ENCODE assay signal across 8 cellular contexts in the genomic region with DNA sequence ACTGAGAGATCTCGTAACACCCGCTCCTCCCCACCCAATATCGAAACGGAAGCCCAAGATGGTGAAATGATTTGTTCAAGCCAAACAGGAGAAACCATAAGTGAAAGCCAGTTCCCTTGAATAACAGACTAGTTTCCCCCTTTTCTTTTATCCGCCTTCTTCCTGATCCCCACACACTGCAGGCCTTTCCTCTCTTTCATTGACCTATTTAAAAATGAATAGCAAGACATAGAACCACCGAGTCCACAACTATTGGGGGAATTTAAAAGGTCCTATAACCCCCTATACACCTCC. TPM values are rescaled to one million over a fixed set of nuclear protein-coding genes. Genes with fewer than 3 reads are reported as not detected.
DNase-seq lines count a peak whose midpoint lies in the region; ATAC-seq lines count a peak whose summit lies in the region.

No MANE protein-coding gene starts in this region.

- H3K27me3 ChIP-seq in layer of hippocampus (ENCODE audit: control insufficient read depth, insufficient read depth, low read length) (no peaks in the 10 kb centered on the region), thymus (ENCODE audit: control insufficient read depth, insufficient read depth) (no peaks in the 10 kb centered on the region)

- H3K27ac Mint-ChIP-seq in activated CD8-positive, alpha-beta memory T cell treated with anti-CD3 and anti-CD28 coated beads, Interleukin-2, amount 10 ng/mL, durations not matched to agents 7 days and 5 days: peak overlapping the region; percentile 97
- H3K27ac Mint-ChIP-seq in activated naive CD8-positive, alpha-beta T cell treated with anti-CD3 and anti-CD28 coated beads, Interleukin-2, amount 50 U/mL, for 24 hours: peak overlapping the region; percentile 99

- H3K27me3 Mint-ChIP-seq in activated CD8-positive, alpha-beta memory T cell treated with anti-CD3 and anti-CD28 coated beads, Interleukin-2, amount 10 ng/mL, durations not matched to agents 7 days and 5 days: no peaks in the 10 kb centered on the region
- H3K27me3 Mint-ChIP-seq in activated naive CD8-positive, alpha-beta T cell treated with anti-CD3 and anti-CD28 coated beads, Interleukin-2, amount 50 U/mL, for 24 hours: peaks cover 3% of the 10 kb centered on the region

- H3K4me1 ChIP-seq in thymus (ENCODE audit: control insufficient read depth, insufficient read depth, low read length): peaks cover 7% of the 10 kb centered on the region

- H3K27ac ChIP-seq in layer of hippocampus (ENCODE audit: low read depth, low read length) (peak overlapping the region; percentile 92), thymus (ENCODE audit: low read depth) (peak overlapping the region; percentile 89)

- H3K9me3 Mint-ChIP-seq in activated CD8-positive, alpha-beta memory T cell treated with anti-CD3 and anti-CD28 coated beads, Interleukin-2, amount 10 ng/mL, durations not matched to agents 7 days and 5 days (ENCODE audit: low read depth): no peaks in the 10 kb centered on the region
- peaks cover 3% of the 10 kb centered on the region for H3K9me3 Mint-ChIP-seq in activated naive CD8-positive, alpha-beta T cell treated with anti-CD3 and anti-CD28 coated beads, Interleukin-2, amount 50 U/mL, for 24 hours

- H3K4me1 Mint-ChIP-seq in activated CD8-positive, alpha-beta memory T cell treated with anti-CD3 and anti-CD28 coated beads, Interleukin-2, amount 10 ng/mL, durations not matched to agents 7 days and 5 days: peaks cover 36% of the 10 kb centered on the region
- peaks cover 35% of the 10 kb centered on the region for H3K4me1 Mint-ChIP-seq in activated naive CD8-positive, alpha-beta T cell treated with anti-CD3 and anti-CD28 coated beads, Interleukin-2, amount 50 U/mL, for 24 hours

- CTCF ChIA-PET in activated CD8-positive, alpha-beta memory T cell treated with anti-CD3 and anti-CD28 coated beads, Interleukin-2, amount 10 ng/mL, durations not matched to agents 7 days and 5 days (lab: Charles Lee): interaction anchor here (0.9 kb wide), 1 partner anchor 229 kb away, joined by 3 read pairs; no protein-coding TSS in a partner anchor

- no peaks in the 10 kb centered on the region for H3K9me3 ChIP-seq in thymus (ENCODE audit: control insufficient read depth)

- H3K36me3 Mint-ChIP-seq in activated CD8-positive, alpha-beta memory T cell treated with anti-CD3 and anti-CD28 coated beads, Interleukin-2, amount 10 ng/mL, durations not matched to agents 7 days and 5 days: peaks cover 23% of the 10 kb centered on the region
- H3K36me3 Mint-ChIP-seq in activated naive CD8-positive, alpha-beta T cell treated with anti-CD3 and anti-CD28 coated beads, Interleukin-2, amount 50 U/mL, for 24 hours (ENCODE audit: low read depth): peaks cover 18% of the 10 kb centered on the region

- no peak for DNase-seq in activated CD8-positive, alpha-beta memory T cell treated with anti-CD3 and anti-CD28 coated beads, Interleukin-2, amount 10 ng/mL, durations not matched to agents 7 days and 5 days
- no peak for DNase-seq in activated CD8-positive, alpha-beta memory T cell treated with anti-CD3 and anti-CD28 coated beads, Interleukin-2, amount 50 U/mL, for 48 hours
- no peak for DNase-seq in activated naive CD8-positive, alpha-beta T cell treated with anti-CD3 and anti-CD28 coated beads, Interleukin-2, amount 50 U/mL, for 24 hours
- DNase-seq in activated gamma-delta T cell (lab: John Stamatoyannopoulos, UW) (no peak), NOMO-1 (lab: John Stamatoyannopoulos, UW; ENCODE audit: unreplicated experiment in 2 of 2) (no peak)
- DNase-seq in stimulated activated CD4-positive, alpha-beta T cell treated with anti-CD3 and anti-CD28 coated beads, Interleukin-4, amount 100 ng/mL, for 4 hours: no peak

- ATAC-seq in activated CD8-positive, alpha-beta memory T cell treated with anti-CD3 and anti-CD28 coated beads, Interleukin-2, amount 10 ng/mL, durations not matched to agents 7 days and 5 days: no peak
- no peak for ATAC-seq in activated naive CD8-positive, alpha-beta T cell treated with anti-CD3 and anti-CD28 coated beads, Interleukin-2, amount 50 U/mL, for 24 hours

- H3K4me3 Mint-ChIP-seq in activated CD8-positive, alpha-beta memory T cell treated with anti-CD3 and anti-CD28 coated beads, Interleukin-2, amount 10 ng/mL, durations not matched to agents 7 days and 5 days: peak overlapping the region; percentile 92
- H3K4me3 Mint-ChIP-seq in activated naive CD8-positive, alpha-beta T cell treated with anti-CD3 and anti-CD28 coated beads, Interleukin-2, amount 50 U/mL, for 24 hours: peak overlapping the region; percentile 99

- H3K36me3 ChIP-seq in thymus (ENCODE audit: control insufficient read depth, insufficient read depth): peaks cover 19% of the 10 kb centered on the region

- H3K4me3 ChIP-seq in thymus (ENCODE audit: low read length): peak overlapping the region; percentile 88

- WGBS in thymus: 8% methylated on average over 6 of the region's 6 CpGs

RNA-seq across cellular contexts. Expression of a gene that starts 0.4 kb away (rescaled TPM):
- total RNA-seq in activated CD8-positive, alpha-beta memory T cell treated with anti-CD3 and anti-CD28 coated beads, Interleukin-2, amount 10 ng/mL, durations not matched to agents 7 days and 5 days: 10 to 100 TPM; 66.6 to 80.7 TPM
- 171 TPM for polyA plus RNA-seq in thymus

RNA-seq across cellular contexts. Expression of a gene that starts 17.2 kb away (rescaled TPM):
- 1 to 10 TPM; 2.3 to 3.1 TPM for total RNA-seq in activated CD8-positive, alpha-beta memory T cell treated with anti-CD3 and anti-CD28 coated beads, Interleukin-2, amount 10 ng/mL, durations not matched to agents 7 days and 5 days
- polyA plus RNA-seq in thymus: 8.4 TPM

RNA-seq across cellular contexts. Expression of a gene that starts 25.2 kb away (rescaled TPM):
- under 1 TPM in 1 of 2 experiments, not detected in 1; 0.30 TPM for total RNA-seq in activated CD8-positive, alpha-beta memory T cell treated with anti-CD3 and anti-CD28 coated beads, Interleukin-2, amount 10 ng/mL, durations not matched to agents 7 days and 5 days
- polyA plus RNA-seq in thymus: 2.8 TPM
